1 cellular context compared by ENCODE assay signal in genomic region chr18:4765401-4765800, GRCh38.
TF ChIP-seq lines count a peak whose summit lies in the region.

No MANE protein-coding gene starts in this region.

TF ChIP-seq in WTC11, 78 proteins besides CTCF, POLR2A, EP300 and RAD21 (continued from another document):
- TF ChIP-seq ARID4B (CRISPR knock-in tag; IDR thresholded peaks at IDR 0.05; ENCODE audit: borderline replicate concordance) (no peak), ATF1 (CRISPR knock-in tag; IDR thresholded peaks at IDR 0.05) (no peak), KAT7 (CRISPR knock-in tag; IDR thresholded peaks at IDR 0.05; ENCODE audit: borderline replicate concordance) (no peak), USF1 (CRISPR knock-in tag; IDR thresholded peaks at IDR 0.05) (no peak)
